In genomic region chr1:119713538-119714456, GRCh38 we compare ENCODE assay signal across 8 cellular contexts. TPM values are rescaled to one million over a fixed set of nuclear protein-coding genes. Genes with fewer than 3 reads are reported as not detected.
A peak's percentile ranks its signal among the peaks of the same experiment; 100 is the strongest.
DNase-seq lines count a peak whose midpoint lies in the region; ATAC-seq, FAIRE-seq and TF ChIP-seq lines count a peak whose summit lies in the region.

No MANE protein-coding gene starts in this region.

- H3K27me3 Mint-ChIP-seq in natural killer cell (ENCODE audit: low read depth in 2 of 2) = peaks cover 15 to 18% of the 10 kb centered on the region in 2 donors

- H4K5ac ChIP-seq in H1 (ENCODE audit: insufficient read length, low read depth, low read length) = peak overlapping the region; percentile 46

- H2BK120ac ChIP-seq in H1 (replicated peaks; ENCODE audit: low read depth, low read length) = no peak overlapping the region

- peaks cover 12% of the 10 kb centered on the region for H3K23me2 ChIP-seq in H1 (ENCODE audit: low read depth, low read length)

- H3K14ac ChIP-seq in H1 (ENCODE audit: insufficient read length) = no peak overlapping the region

- intact Hi-C loops in natural killer cell (cut with micrococcal nuclease) = no loop called here

- no peak overlapping the region for H3K27ac Mint-ChIP-seq in natural killer cell

- H3K23ac ChIP-seq in H1 (ENCODE audit: insufficient read length) = no peak overlapping the region

- H4K20me1 ChIP-seq in H1 (replicated peaks in 1 of 2; ENCODE audit: control insufficient read depth in 1 of 2, insufficient read depth in 2 of 2, low read length in 2 of 2) = peaks cover 36 to 43% of the 10 kb centered on the region in 2 experiments

- DNase-seq in NCI-H1417 (lab: John Stamatoyannopoulos, UW) (peak in 2 of 3 experiments; percentile 49 to 73), NCI-H1417 treated with DMSO at 0.1 percent for 48 hours (lab: John Stamatoyannopoulos, UW) (no peak), NCI-H82 (lab: John Stamatoyannopoulos, UW) (peak; percentile 90), H1 (ENCODE audit: low read depth in 1 of 2, low spot score in 2 of 2) (no peak), natural killer cell (no peak), HCEC 1CT (no peak)

- no peak overlapping the region for H2AFZ ChIP-seq in H1 (ENCODE audit: low read length)

- peak overlapping the region; percentile 73; the same call in 1 of the 2 replicates for H3K18ac ChIP-seq in H1 (ENCODE audit: extremely low read depth, low read length)

- no peak for TF ChIP-seq EP300 in H1 (IDR thresholded peaks at IDR 0.05; ENCODE audit: borderline replicate concordance in 1 of 2, low read depth in 2 of 2, low read length in 2 of 2)

- peak overlapping the region; percentile 62 for H3K27ac ChIP-seq in H1 (ENCODE audit: low read depth, low read length)

- H3K56ac ChIP-seq in H1 (replicated peaks; ENCODE audit: insufficient read length, low read depth, low read length) = peak overlapping the region; percentile 66

- no peaks in the 10 kb centered on the region for H3K9me3 ChIP-seq in H1 (ENCODE audit: insufficient read depth in 2 of 2, low read depth in 1 of 2, low read length in 1 of 2)

- ATAC-seq in natural killer cell (no peak), HG03460 (IDR thresholded peaks at IDR 0.05; ENCODE audit: unreplicated experiment) (no peak), HG02610 (IDR thresholded peaks at IDR 0.05; ENCODE audit: unreplicated experiment) (no peak)

- H3K4me1 ChIP-seq in H1 (replicated peaks in 1 of 4; ENCODE audit: control insufficient read depth in 3 of 4, insufficient read depth in 4 of 4, low read length in 3 of 4) = peaks cover 17 to 32% (median 20%) of the 10 kb centered on the region in 4 experiments

- H3K4me1 Mint-ChIP-seq in natural killer cell = peaks cover 17 to 20% of the 10 kb centered on the region in 2 donors

- peak overlapping the region; percentile 85 to 99 (median 99) for H3K4me3 ChIP-seq in H1 (ENCODE audit: extremely low read depth in 1 of 4, insufficient read depth in 2 of 4, low read depth in 3 of 4, low read length in 4 of 4)

- no peak for TF ChIP-seq CTCF in H1 (IDR thresholded peaks at IDR 0.05; ENCODE audit: control extremely low read depth in 1 of 3, insufficient read depth in 1 of 3, low read depth in 1 of 3, low read length in 3 of 3)
- no peak for TF ChIP-seq CTCF in natural killer cell (IDR thresholded peaks at IDR 0.05)

- H3K36me3 ChIP-seq in H1 (ENCODE audit: control insufficient read depth in 2 of 4, insufficient read depth in 4 of 4, low read length in 3 of 4) = peaks cover 0 to 27% (median 0%) of the 10 kb centered on the region in 4 experiments; a peak in 2 of 8 replicates

- H3K9ac ChIP-seq in H1 (replicated peaks in 1 of 4; ENCODE audit: extremely low read depth in 1 of 4, low read depth in 3 of 4, low read length in 3 of 4) = peak overlapping the region; percentile 80 to 96 (median 94)

- no peak for TF ChIP-seq RAD21 in H1 (IDR thresholded peaks at IDR 0.05 in 1 of 2, conservative IDR thresholded peaks at IDR 0.05 in 1 of 2; ENCODE audit: low read depth in 2 of 2, low read length in 2 of 2)

- 44% methylated on average over 8 of the region's 8 CpGs; no CpG with 5 or more reads in 1 of the 2 experiments for WGBS in H1 (ENCODE audit: extremely low coverage in 1 of 2, insufficient coverage in 1 of 2, insufficient read length in 1 of 2, insufficient replicate concordance in 2 of 2, low coverage in 1 of 2, low lambda C conversion rate in 2 of 2, missing lambda C conversion rate in 1 of 2), 2 experiments

- peaks cover 50 to 69% of the 10 kb centered on the region in 2 experiments for H3K79me2 ChIP-seq in H1 (ENCODE audit: control insufficient read depth in 1 of 2, insufficient read depth in 2 of 2, low read length in 2 of 2)

- POLR2A ChIA-PET in H1 (lab: Charles Lee; ENCODE audit: partially characterized antibody) = interaction anchor here (0.6 to 9.5 kb wide), 23 partner anchors 11 to 124 kb away, joined by 3 to 425 read pairs (median 8); partner anchors contain the start of genes HMGCS2 and ZNF697

- peak overlapping the region; percentile 76 for H3K4me3 Mint-ChIP-seq in natural killer cell

- peak overlapping the region; percentile 75 for H4K91ac ChIP-seq in H1 (replicated peaks; ENCODE audit: insufficient read length, low read length)

- H2BK20ac ChIP-seq in H1 (ENCODE audit: low read length) = no peak overlapping the region

- CTCF ChIA-PET in H1 (lab: Charles Lee; ENCODE audit: partially characterized antibody) = interaction anchor here (1.2 to 7.5 kb wide), 5 partner anchors 30 to 103 kb away, joined by 3 to 67 read pairs (median 6); no protein-coding TSS in a partner anchor

- peak overlapping the region; percentile 92; the same call in 1 of the 2 replicates for H4K8ac ChIP-seq in H1 (ENCODE audit: extremely low read depth, insufficient read depth, low read length)

- peak overlapping the region; percentile 13 for H2BK12ac ChIP-seq in H1 (ENCODE audit: low read depth, low read length)

- no peaks in the 10 kb centered on the region for H3K9me3 Mint-ChIP-seq in natural killer cell

- peak; percentile 62 for FAIRE-seq in H1 (lab: Jason Lieb, UNC)

- peak; percentile 46 to 58 for TF ChIP-seq POLR2A in H1 (IDR thresholded peaks at IDR 0.05; ENCODE audit: control extremely low read depth in 1 of 2, low read depth in 2 of 2, low read length in 2 of 2)

- H3K36me3 Mint-ChIP-seq in natural killer cell = no peaks in the 10 kb centered on the region

- H3K4ac ChIP-seq in H1 (replicated peaks; ENCODE audit: insufficient read length, low read depth, low read length) = peak overlapping the region; percentile 72

- H2AK5ac ChIP-seq in H1 (ENCODE audit: low read depth, low read length) = peak overlapping the region; percentile 94; the same call in 1 of the 2 replicates

- peaks cover 17% of the 10 kb centered on the region for H3K79me1 ChIP-seq in H1 (ENCODE audit: low read depth, low read length)

- peak overlapping the region; percentile 87 to 95 for H3K4me2 ChIP-seq in H1 (ENCODE audit: insufficient read depth in 1 of 2, low read depth in 2 of 2, low read length in 2 of 2)

- H3K27me3 ChIP-seq in H1 (replicated peaks in 1 of 4; ENCODE audit: control insufficient read depth in 3 of 4, extremely low read depth in 1 of 4, insufficient read depth in 3 of 4, low read length in 3 of 4) = no peaks in the 10 kb centered on the region

- peak overlapping the region; percentile 66; the same call in 1 of the 2 replicates for H2BK15ac ChIP-seq in H1 (ENCODE audit: low read length)

- peak overlapping the region; percentile 95 for H2BK5ac ChIP-seq in H1 (ENCODE audit: low read depth, low read length)

TF ChIP-seq in H1, 55 proteins besides CTCF, POLR2A, EP300 and RAD21:
- TF ChIP-seq NANOG (IDR thresholded peaks at IDR 0.05; ENCODE audit: insufficient read depth, low read depth, low read length, poor library complexity, severe bottlenecking) (no peak), SP1 (IDR thresholded peaks at IDR 0.05; ENCODE audit: low read depth, low read length) (0 out of 2 replicates have a peak, but pooled peaks have one; percentile 28), E2F6 (IDR thresholded peaks at IDR 0.05) (no peak), EGR1 (IDR thresholded peaks at IDR 0.05; ENCODE audit: borderline replicate concordance, low read depth, low read length) (peak; percentile 69; the same call in 1 of the 2 replicates), TAF1 (IDR thresholded peaks at IDR 0.05; ENCODE audit: low read depth, low read length) (peak; percentile 65), POU5F1 (IDR thresholded peaks at IDR 0.05; ENCODE audit: low read depth, low read length) (no peak), TBP (IDR thresholded peaks at IDR 0.05; ENCODE audit: low read depth, low read length) (0 out of 2 replicates have a peak, but pooled peaks have one; percentile 38), CHD2 (IDR thresholded peaks at IDR 0.05; ENCODE audit: low read length) (no peak), SIN3A (conservative IDR thresholded peaks at IDR 0.05 in 1 of 2, IDR thresholded peaks at IDR 0.05 in 1 of 2; ENCODE audit: low read depth in 1 of 2, low read length in 2 of 2) (peak; percentile 76 to 86; a peak in 3 of 4 replicates)
TF ChIP-seq in H1: peak in this region for 5.

RNA-seq across cellular contexts. Expression of gene PHGDH, which starts 2.1 kb away (rescaled TPM):
- 674 and 687 TPM in 2 replicates for total RNA-seq in H1 (2021; fragmentation: NEBNext Ultra II Directional; extraction: Animal tissue kit (Norgen Biotek cat#: 25700))
- 358 and 537 TPM in 2 replicates for polyA plus RNA-seq in H1 (2011; rRNA removed)
- 435 TPM for polyA plus RNA-seq in H1 (2011; cell fraction: cytosol; rRNA removed)
- 524 TPM for polyA plus RNA-seq in H1 (2011; cell fraction: nucleus; rRNA removed)
- polyA plus RNA-seq in H1 (2012, experiment 1 of 2) = 723 to 793 TPM (median 760 TPM) in 4 replicates
- 849 TPM for polyA plus RNA-seq in H1 (2012, experiment 2 of 2)
- polyA plus RNA-seq in H1 (2013, experiment 1 of 2) = 237 TPM
- 221 TPM for polyA plus RNA-seq in H1 (2013, experiment 2 of 2)
- 445 and 464 TPM in 2 replicates for polyA minus RNA-seq in H1 (2011; rRNA and poly(A)+ RNA removed)
- 207 TPM for polyA minus RNA-seq in H1 (2011; cell fraction: cytosol; rRNA and poly(A)+ RNA removed)
- polyA minus RNA-seq in H1 (2011; cell fraction: nucleus; rRNA and poly(A)+ RNA removed) = 241 TPM
- 1 to 10 TPM; 1.1 to 6.6 (median 5.8) TPM for total RNA-seq in natural killer cell

RNA-seq across cellular contexts. Expression of gene HMGCS2, which starts 54.9 kb away (rescaled TPM):
- total RNA-seq in H1 (2021; fragmentation: NEBNext Ultra II Directional; extraction: Animal tissue kit (Norgen Biotek cat#: 25700)) = not detected in 2 replicates
- polyA plus RNA-seq in H1 (2011; rRNA removed) = not detected in 2 replicates
- polyA plus RNA-seq in H1 (2011; cell fraction: cytosol; rRNA removed) = not detected
- not detected for polyA plus RNA-seq in H1 (2011; cell fraction: nucleus; rRNA removed)
- not detected in 4 replicates for polyA plus RNA-seq in H1 (2012, experiment 1 of 2)
- not detected for polyA plus RNA-seq in H1 (2012, experiment 2 of 2)
- not detected for polyA plus RNA-seq in H1 (2013, experiment 1 of 2)
- not detected for polyA plus RNA-seq in H1 (2013, experiment 2 of 2)
- polyA minus RNA-seq in H1 (2011; rRNA and poly(A)+ RNA removed) = not detected in 2 replicates
- polyA minus RNA-seq in H1 (2011; cell fraction: cytosol; rRNA and poly(A)+ RNA removed) = not detected
- not detected for polyA minus RNA-seq in H1 (2011; cell fraction: nucleus; rRNA and poly(A)+ RNA removed)
- total RNA-seq in natural killer cell = not detected

Comparison
In these comparisons a context has a peak if more than half of its experiments do, and no peak if none do; other contexts are left out.
1. DNase-seq: peak in NCI-H1417 (2 of 3) and NCI-H82 (single experiment); none in NCI-H1417 treated with DMSO at 0.1 percent for 48 hours (single experiment), H1 (0 of 2), natural killer cell (single experiment) and HCEC 1CT (single experiment).
2. RNA of gene PHGDH, which starts 2.1 kb away (total RNA-seq): 674 to 687 TPM in H1; 1.1 to 6.6 TPM in natural killer cell; every median in the first group is over 10 times any median in the second.